ENCODE assay signal across 28 cellular contexts in the genomic region with DNA sequence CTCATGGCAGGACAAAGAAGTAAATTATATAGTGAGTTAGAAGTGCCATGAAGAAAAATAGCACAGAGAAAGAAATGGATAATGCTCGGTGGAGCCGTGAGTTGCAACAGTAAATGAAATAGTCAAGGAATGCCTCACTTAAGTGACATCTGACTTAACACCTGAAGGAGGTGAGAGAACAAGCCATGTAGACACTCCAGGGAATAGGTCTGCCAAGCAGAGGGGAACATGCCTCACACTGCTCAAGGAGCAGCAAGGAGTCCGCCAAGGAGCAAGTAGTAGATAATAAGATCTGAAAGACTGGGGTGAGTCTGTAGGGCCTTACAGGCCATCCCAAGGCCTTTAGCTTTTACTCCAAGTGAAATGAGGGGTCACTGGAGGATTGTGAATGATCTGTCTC.
"Had no signal": no experiment of that assay in that cellular context is flagged by ENCODE, and none has a peak within 500 bp of the region (broad histone marks: within the 10 kb centered on the region; RNA-seq: fewer than 3 reads in every experiment).

No MANE protein-coding gene starts in this region.

- DNase-seq: hippocampal formation; immature natural killer cell; kidney; left ventricle myocardium inferior; midbrain; mucosa of descending colon; naive thymus-derived CD8-positive, alpha-beta T cell; nucleus accumbens; pancreas; posterior cingulate gyrus; retina; right cardiac atrium; stimulated activated CD4-positive, alpha-beta T cell treated with anti-CD3 and anti-CD28 coated beads, Interleukin-12 subunit alpha, Interleukin-12 subunit beta, amount 100 ng/mL, for 4 hours; stimulated activated CD4-positive, alpha-beta T cell treated with anti-CD3 and anti-CD28 coated beads, Interleukin-15, amount 100 ng/mL, for 24 hours; stimulated activated CD4-positive, alpha-beta T cell treated with anti-CD3 and anti-CD28 coated beads, Interleukin-2, amount 100 ng/mL, for 24 hours; stimulated activated CD4-positive, alpha-beta T cell treated with anti-CD3 and anti-CD28 coated beads, Interleukin-4, amount 100 ng/mL, for 1 hour; stimulated activated naive CD4-positive, alpha-beta T cell treated with Interleukin-2 at 50 U/mL for 16 hours; stimulated activated naive CD8-positive, alpha-beta T cell treated with anti-CD3 and anti-CD28 coated beads, Interleukin-15, amount 100 ng/mL, for 72 hours; substantia nigra; uterus had no signal

- H3K9me3 ChIP-seq: left ventricle myocardium inferior, mucosa of descending colon, pancreas, prostate gland, tibial nerve, uterus had no signal

- H3K4me3 ChIP-seq: left ventricle myocardium inferior, lung, mucosa of descending colon, pancreas, prostate gland, skin epidermis, tibial nerve, uterus had no signal

- H3K9me3 Mint-ChIP-seq: immature natural killer cell; naive thymus-derived CD8-positive, alpha-beta T cell; nephron; neural crest cell; stimulated activated naive CD8-positive, alpha-beta T cell treated with anti-CD3 and anti-CD28 coated beads, Interleukin-15, amount 100 ng/mL, for 72 hours; type B pancreatic cell had no signal

- H3K27me3 Mint-ChIP-seq: naive thymus-derived CD8-positive, alpha-beta T cell; stimulated activated naive CD8-positive, alpha-beta T cell treated with anti-CD3 and anti-CD28 coated beads, Interleukin-15, amount 100 ng/mL, for 72 hours; type B pancreatic cell had no signal

- ATAC-seq: mucosa of descending colon; naive thymus-derived CD8-positive, alpha-beta T cell; pancreas; right cardiac atrium; sciatic nerve; stimulated activated naive CD8-positive, alpha-beta T cell treated with anti-CD3 and anti-CD28 coated beads, Interleukin-15, amount 100 ng/mL, for 72 hours had no signal

- H3K27ac Mint-ChIP-seq: naive thymus-derived CD8-positive, alpha-beta T cell; nephron; type B pancreatic cell had no signal

- H3K27ac ChIP-seq: left ventricle myocardium inferior, pancreas, prostate gland, skin epidermis, tibial nerve, uterus had no signal

- H3K4me3 Mint-ChIP-seq: immature natural killer cell; naive thymus-derived CD8-positive, alpha-beta T cell; nephron; neural crest cell; stimulated activated naive CD8-positive, alpha-beta T cell treated with anti-CD3 and anti-CD28 coated beads, Interleukin-15, amount 100 ng/mL, for 72 hours; type B pancreatic cell had no signal

- H3K36me3 ChIP-seq: left ventricle myocardium inferior, pancreas, prostate gland, uterus had no signal

- H3K4me1 ChIP-seq: pancreas, prostate gland, uterus had no signal

- H3K27me3 ChIP-seq: pancreas, tibial nerve, uterus had no signal

- H3K4me1 Mint-ChIP-seq: neural crest cell had no signal
